In the genomic region with DNA sequence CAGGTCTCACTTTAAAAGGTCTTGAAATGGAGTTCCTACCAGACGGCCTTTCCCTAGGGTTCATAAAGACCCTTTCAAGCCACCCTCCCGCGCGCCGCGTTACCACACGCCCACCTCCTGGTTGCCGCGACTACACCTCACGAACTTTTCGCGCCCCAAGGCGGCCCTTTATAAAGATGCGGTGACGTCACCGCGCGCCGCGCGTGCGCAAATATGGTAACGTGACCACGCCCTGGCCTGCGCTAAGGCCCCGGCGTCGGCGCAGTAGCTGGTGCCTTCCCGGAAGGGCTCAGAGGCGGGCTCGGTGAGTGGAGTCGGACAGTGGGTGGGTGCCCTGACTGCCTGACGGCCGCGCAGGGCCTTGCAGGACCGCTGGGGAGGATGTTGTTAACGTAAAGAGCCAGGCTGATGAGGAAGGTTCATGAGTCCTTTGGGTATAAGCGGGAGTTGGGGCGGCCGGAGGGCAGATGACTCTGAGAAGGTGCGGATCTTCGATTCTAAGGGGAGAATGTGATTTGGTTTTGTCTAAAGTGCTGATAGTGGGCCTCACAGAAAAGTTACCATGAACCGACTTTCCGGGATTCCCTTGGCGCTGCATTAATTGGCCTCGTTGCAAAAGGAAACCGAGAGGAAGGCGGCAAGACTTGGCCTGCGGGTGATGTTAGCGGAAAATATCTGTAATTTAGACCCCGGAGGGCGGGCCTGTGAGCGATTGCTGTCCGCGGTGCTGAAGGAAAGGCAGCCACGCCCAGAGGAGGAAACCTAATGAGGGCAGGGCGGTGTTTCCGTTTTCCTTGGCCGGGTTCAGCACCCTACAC, we compare ENCODE assay signal across 1 cellular context.
TF ChIP-seq lines count a peak whose summit lies in the region.

No MANE protein-coding gene starts in this region.

TF ChIP-seq in IMR-90, 13 proteins besides CTCF, POLR2A, EP300 and RAD21:
- no peak for TF ChIP-seq SMC3 (IDR thresholded peaks at IDR 0.05; ENCODE audit: low read depth, low read length)
- TF ChIP-seq, protein P1, sequence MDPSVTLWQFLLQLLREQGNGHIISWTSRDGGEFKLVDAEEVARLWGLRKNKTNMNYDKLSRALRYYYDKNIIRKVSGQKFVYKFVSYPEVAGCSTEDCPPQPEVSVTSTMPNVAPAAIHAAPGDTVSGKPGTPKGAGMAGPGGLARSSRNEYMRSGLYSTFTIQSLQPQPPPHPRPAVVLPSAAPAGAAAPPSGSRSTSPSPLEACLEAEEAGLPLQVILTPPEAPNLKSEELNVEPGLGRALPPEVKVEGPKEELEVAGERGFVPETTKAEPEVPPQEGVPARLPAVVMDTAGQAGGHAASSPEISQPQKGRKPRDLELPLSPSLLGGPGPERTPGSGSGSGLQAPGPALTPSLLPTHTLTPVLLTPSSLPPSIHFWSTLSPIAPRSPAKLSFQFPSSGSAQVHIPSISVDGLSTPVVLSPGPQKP (IDR thresholded peaks at IDR 0.05; ENCODE audit: borderline replicate concordance, low read depth, low read length), result no peak
- no peak for TF ChIP-seq MAFK (IDR thresholded peaks at IDR 0.05; ENCODE audit: low read depth, low read length)
- peak; percentile 65 for TF ChIP-seq MXI1 (IDR thresholded peaks at IDR 0.05; ENCODE audit: borderline replicate concordance, low read depth, low read length)
- 0 out of 2 replicates have a peak, but pooled peaks have one; percentile 25 for TF ChIP-seq MAZ (IDR thresholded peaks at IDR 0.05; ENCODE audit: borderline replicate concordance, low read depth, low read length)
- TF ChIP-seq FOS (IDR thresholded peaks at IDR 0.05; ENCODE audit: low read depth, low read length), result no peak
- TF ChIP-seq, protein P2, sequence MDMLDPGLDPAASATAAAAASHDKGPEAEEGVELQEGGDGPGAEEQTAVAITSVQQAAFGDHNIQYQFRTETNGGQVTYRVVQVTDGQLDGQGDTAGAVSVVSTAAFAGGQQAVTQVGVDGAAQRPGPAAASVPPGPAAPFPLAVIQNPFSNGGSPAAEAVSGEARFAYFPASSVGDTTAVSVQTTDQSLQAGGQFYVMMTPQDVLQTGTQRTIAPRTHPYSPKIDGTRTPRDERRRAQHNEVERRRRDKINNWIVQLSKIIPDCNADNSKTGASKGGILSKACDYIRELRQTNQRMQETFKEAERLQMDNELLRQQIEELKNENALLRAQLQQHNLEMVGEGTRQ (IDR thresholded peaks at IDR 0.05; ENCODE audit: low read depth, low read length), result peak; percentile 71
- TF ChIP-seq RFX5 (IDR thresholded peaks at IDR 0.05; ENCODE audit: low read depth, low read length), result no peak
- TF ChIP-seq RCOR1 (IDR thresholded peaks at IDR 0.05; ENCODE audit: insufficient replicate concordance, low read length), result peak; percentile 83
- TF ChIP-seq NFE2L2 (IDR thresholded peaks at IDR 0.05; ENCODE audit: low read depth, low read length), result no peak
- TF ChIP-seq CEBPB (IDR thresholded peaks at IDR 0.05; ENCODE audit: low read depth, low read length), result no peak
- no peak for TF ChIP-seq BHLHE40 (IDR thresholded peaks at IDR 0.05; ENCODE audit: low read depth, low read length)
- TF ChIP-seq CHD1 (IDR thresholded peaks at IDR 0.05; ENCODE audit: low read depth, low read length), result no peak
